ENCODE assay signal across 23 cellular contexts in genomic region chrX:28487818-28488217, GRCh38.
"Had no signal": no experiment of that assay in that cellular context is flagged by ENCODE, and none has a peak within 500 bp of the region (broad histone marks: within the 10 kb centered on the region; RNA-seq: fewer than 3 reads in every experiment).

No MANE protein-coding gene starts in this region.

- H3K36me3 Mint-ChIP-seq: memory B cell; natural killer cell treated with Interleukin-12 subunit alpha and Interleukin-12 subunit beta and Interleukin-15 and Interleukin-18, amount 100 ng/mL, for 72 hours had no signal

- H3K27ac Mint-ChIP-seq: memory B cell; natural killer cell treated with Interleukin-12 subunit alpha and Interleukin-12 subunit beta and Interleukin-15 and Interleukin-18, amount 100 ng/mL, for 72 hours had no signal

- H3K4me3 ChIP-seq: dorsolateral prefrontal cortex, lung, prostate gland, right atrium auricular region, smooth muscle cell, testis, tibial artery, upper lobe of left lung had no signal

- H3K4me1 ChIP-seq: prostate gland, right atrium auricular region, testis, tibial artery, upper lobe of left lung had no signal

- ATAC-seq: left ventricle myocardium superior; natural killer cell treated with Interleukin-12 subunit alpha and Interleukin-12 subunit beta and Interleukin-15 and Interleukin-18, amount 100 ng/mL, for 72 hours; sciatic nerve had no signal

- H3K36me3 ChIP-seq: prostate gland, right atrium auricular region, tibial artery, upper lobe of left lung had no signal

- H3K9me3 ChIP-seq: prostate gland, right atrium auricular region, testis, tibial artery, upper lobe of left lung had no signal

- H3K27ac ChIP-seq: dorsolateral prefrontal cortex, prostate gland, right atrium auricular region, testis, tibial artery, upper lobe of left lung had no signal

- FAIRE-seq: frontal cortex, keratinocyte, urothelium cell line had no signal

- H3K27me3 ChIP-seq: right atrium auricular region, testis, tibial artery, upper lobe of left lung had no signal

- H3K4me1 Mint-ChIP-seq: memory B cell, neural crest cell had no signal

- DNase-seq: dorsolateral prefrontal cortex; effector CD4-positive, alpha-beta T cell; left ventricle myocardium superior; stimulated activated CD4-positive, alpha-beta T cell treated with anti-CD3 and anti-CD28 coated beads, Interleukin-12 subunit alpha, Interleukin-12 subunit beta, amount 100 ng/mL, for 4 hours; stimulated activated CD4-positive, alpha-beta T cell treated with anti-CD3 and anti-CD28 coated beads, Interleukin-1b, Interleukin-23, amount 100 ng/mL, for 48 hours; stimulated activated CD4-positive, alpha-beta T cell treated with anti-CD3 and anti-CD28 coated beads, Interleukin-4, amount 100 ng/mL, for 1 hour; stimulated activated CD8-positive, alpha-beta memory T cell treated with anti-CD3 and anti-CD28 coated beads, Interleukin-4, amount 100 ng/mL, for 48 hours; stimulated activated naive CD4-positive, alpha-beta T cell; substantia nigra; testis; tibial artery; upper lobe of left lung had no signal

- H3K9me3 Mint-ChIP-seq: memory B cell, neural crest cell had no signal

- H3K4me3 Mint-ChIP-seq: memory B cell; natural killer cell treated with Interleukin-12 subunit alpha and Interleukin-12 subunit beta and Interleukin-15 and Interleukin-18, amount 100 ng/mL, for 72 hours; neural crest cell had no signal

- H3K27me3 Mint-ChIP-seq: memory B cell; natural killer cell treated with Interleukin-12 subunit alpha and Interleukin-12 subunit beta and Interleukin-15 and Interleukin-18, amount 100 ng/mL, for 72 hours had no signal

- H3K4me2 ChIP-seq: smooth muscle cell had no signal
